21 cellular contexts compared by ENCODE assay signal in the genomic region with DNA sequence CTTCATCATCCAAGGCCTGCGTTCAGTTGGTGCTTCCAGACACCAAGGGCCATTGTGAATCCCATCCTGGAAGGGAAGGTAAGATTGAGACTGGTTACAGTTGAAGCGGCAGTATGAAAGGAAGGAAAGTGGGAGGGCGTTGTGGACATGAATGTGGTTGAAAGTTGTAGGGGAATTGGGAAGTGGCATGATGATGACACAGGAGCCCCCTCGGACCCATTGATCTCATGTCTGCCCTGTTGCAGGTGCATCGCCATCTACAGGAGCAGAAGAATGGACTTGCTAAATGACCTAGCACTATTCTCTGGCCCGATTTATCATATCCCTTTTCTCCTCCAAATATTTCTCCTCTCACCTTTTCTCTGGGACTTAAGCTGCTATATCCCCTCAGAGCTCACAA. TPM values are rescaled to one million over a fixed set of nuclear protein-coding genes. Genes with fewer than 3 reads are reported as not detected.
"Had no signal": no experiment of that assay in that cellular context is flagged by ENCODE, and none has a peak within 500 bp of the region (broad histone marks: within the 10 kb centered on the region; RNA-seq: fewer than 3 reads in every experiment).

No MANE protein-coding gene starts in this region.

- H3K27me3 Mint-ChIP-seq: activated CD4-positive, alpha-beta T cell treated with anti-CD3 and anti-CD28 coated beads for 36 hours; activated T-cell treated with anti-CD3 and anti-CD28 coated beads, Interleukin-2, amount 50 U/mL, for 24 hours had no signal

- H3K9me3 ChIP-seq: neutrophil, pancreas, right lobe of liver, upper lobe of right lung had no signal

- H3K4me3 Mint-ChIP-seq: activated CD4-positive, alpha-beta memory T cell treated with anti-CD3 and anti-CD28 coated beads, Interleukin-2, amount 10 ng/mL, durations not matched to agents 7 days and 5 days; activated CD4-positive, alpha-beta T cell treated with anti-CD3 and anti-CD28 coated beads for 36 hours; activated naive CD4-positive, alpha-beta T cell treated with anti-CD3 and anti-CD28 coated beads for 36 hours; activated T-cell treated with anti-CD3 and anti-CD28 coated beads, Interleukin-2, amount 50 U/mL, for 24 hours had no signal

- DNase-seq: activated CD4-positive, alpha-beta memory T cell treated with anti-CD3 and anti-CD28 coated beads, Interleukin-2, amount 10 ng/mL, durations not matched to agents 7 days and 5 days; activated CD4-positive, alpha-beta T cell treated with anti-CD3 and anti-CD28 coated beads for 36 hours; activated naive CD4-positive, alpha-beta T cell treated with anti-CD3 and anti-CD28 coated beads for 36 hours; activated T-cell treated with anti-CD3 and anti-CD28 coated beads, Interleukin-2, amount 50 U/mL, for 24 hours; aorta; brain microvascular endothelial cell; central memory CD4-positive, alpha-beta T cell; effector memory CD4-positive, alpha-beta T cell; foreskin fibroblast; left cardiac atrium; mesendoderm; naive thymus-derived CD8-positive, alpha-beta T cell; pancreas; right lobe of liver; stimulated activated CD4-positive, alpha-beta T cell treated with anti-CD3 and anti-CD28 coated beads, Interleukin-4, amount 100 ng/mL, for 1 hour; upper lobe of right lung had no signal

- H3K27ac ChIP-seq: brain microvascular endothelial cell, epithelial cell of prostate, hepatocyte, neutrophil, pancreas, right lobe of liver, upper lobe of right lung had no signal

- H3K27me3 ChIP-seq: brain microvascular endothelial cell, hepatocyte, pancreas, right lobe of liver, upper lobe of right lung had no signal

- ATAC-seq: activated CD4-positive, alpha-beta T cell treated with anti-CD3 and anti-CD28 coated beads for 36 hours; left cardiac atrium; naive thymus-derived CD8-positive, alpha-beta T cell; pancreas; right lobe of liver; upper lobe of right lung had no signal

- H3K36me3 ChIP-seq: brain microvascular endothelial cell, neutrophil, pancreas, right lobe of liver, upper lobe of right lung had no signal

- H3K4me3 ChIP-seq: hepatocyte, pancreas, right lobe of liver, smooth muscle cell, upper lobe of right lung had no signal

- H3K4me1 ChIP-seq: pancreas, right lobe of liver, upper lobe of right lung had no signal

- H3K27ac Mint-ChIP-seq: activated CD4-positive, alpha-beta T cell treated with anti-CD3 and anti-CD28 coated beads for 36 hours; activated naive CD4-positive, alpha-beta T cell treated with anti-CD3 and anti-CD28 coated beads for 36 hours; activated T-cell treated with anti-CD3 and anti-CD28 coated beads, Interleukin-2, amount 50 U/mL, for 24 hours had no signal

- H3K36me3 Mint-ChIP-seq: naive thymus-derived CD8-positive, alpha-beta T cell had no signal

- H3K9me3 Mint-ChIP-seq: activated CD4-positive, alpha-beta memory T cell treated with anti-CD3 and anti-CD28 coated beads, Interleukin-2, amount 10 ng/mL, durations not matched to agents 7 days and 5 days; activated naive CD4-positive, alpha-beta T cell treated with anti-CD3 and anti-CD28 coated beads for 36 hours; activated T-cell treated with anti-CD3 and anti-CD28 coated beads, Interleukin-2, amount 50 U/mL, for 24 hours had no signal

RNA-seq across cellular contexts. Expression of a gene that starts 5.5 kb away (rescaled TPM):
- total RNA-seq: hepatocyte, pulmonary artery endothelial cell had no signal

RNA-seq across cellular contexts. Expression of a gene that starts 23.8 kb away (rescaled TPM):
- total RNA-seq: pulmonary artery endothelial cell had no signal

RNA-seq across cellular contexts. Expression of a gene that starts 53.1 kb away (rescaled TPM):
- total RNA-seq: pulmonary artery endothelial cell had no signal
